In genomic region chr6:40796280-40797223, GRCh38 we compare ENCODE assay signal across 19 cellular contexts.
DNase-seq lines count a peak whose midpoint lies in the region; ATAC-seq and TF ChIP-seq lines count a peak whose summit lies in the region.
"Had no signal": no experiment of that assay in that cellular context is flagged by ENCODE, and none has a peak within 500 bp of the region (broad histone marks: within the 10 kb centered on the region; RNA-seq: fewer than 3 reads in every experiment).

No MANE protein-coding gene starts in this region.

- TF ChIP-seq POLR2A in suprapubic skin (IDR thresholded peaks at IDR 0.05) = no peak

- no peak for TF ChIP-seq EP300 in suprapubic skin (IDR thresholded peaks at IDR 0.05)

- no peak overlapping the region for H3K27ac Mint-ChIP-seq in MCF 10A (ENCODE audit: low read depth, unreplicated experiment)
- H3K27ac Mint-ChIP-seq: GM23338 had no signal

- POLR2A ChIA-PET in MCF 10A (lab: Yijun Ruan, JAX) = no interaction called here

- intact Hi-C loops in left cardiac atrium (cut with DNase I) = no loop called here
- intact Hi-C loops in MCF 10A (cut with micrococcal nuclease) = no loop called here

- no peaks in the 10 kb centered on the region for H3K4me1 Mint-ChIP-seq in MCF 10A (ENCODE audit: insufficient read depth, unreplicated experiment)

- no peaks in the 10 kb centered on the region for H3K27me3 Mint-ChIP-seq in MCF 10A (ENCODE audit: insufficient read depth, unreplicated experiment)

- H3K9me3 Mint-ChIP-seq in MCF 10A (ENCODE audit: unreplicated experiment) = peaks cover 25% of the 10 kb centered on the region
- H3K9me3 Mint-ChIP-seq: GM23338 had no signal

- H3K4me3 ChIP-seq in AG10803 (ENCODE audit: low read length) = no peak overlapping the region
- no peak overlapping the region for H3K4me3 ChIP-seq in suprapubic skin
- H3K4me3 ChIP-seq: GM23338, K562, sigmoid colon had no signal

- no peak overlapping the region for H3K27ac ChIP-seq in suprapubic skin
- H3K27ac ChIP-seq: RWPE1, sigmoid colon had no signal

- CTCF ChIA-PET in MCF 10A (lab: Yijun Ruan, JAX) = no interaction called here

- H3K27me3 ChIP-seq in suprapubic skin = no peaks in the 10 kb centered on the region
- H3K27me3 ChIP-seq: sigmoid colon had no signal

- no peak overlapping the region for H3K4me3 Mint-ChIP-seq in MCF 10A (ENCODE audit: unreplicated experiment)
- H3K4me3 Mint-ChIP-seq: GM23338 had no signal

- no peaks in the 10 kb centered on the region for H3K36me3 ChIP-seq in suprapubic skin
- H3K36me3 ChIP-seq: sigmoid colon had no signal

- BruUV-seq in MCF 10A (replicated peaks; lab: Mats Ljungman, UMichigan) = no TSS peak

- peak; percentile 49 to 55 for ATAC-seq in left cardiac atrium
- no peak for ATAC-seq in HG02885 (IDR thresholded peaks at IDR 0.05; ENCODE audit: poor library complexity, unreplicated experiment)
- ATAC-seq: activated CD4-positive, CD25-positive, alpha-beta regulatory T cell treated with anti-CD3 and anti-CD28 coated beads, Interleukin-2, amount 50 U/mL, for 24 hours; esophagus mucosa; GM23338; K562 had no signal

- H3K36me3 Mint-ChIP-seq in MCF 10A (ENCODE audit: insufficient read depth, unreplicated experiment) = no peaks in the 10 kb centered on the region

- WGBS in suprapubic skin = 76% methylated on average over 10 of the region's 14 CpGs

- DNase-seq in AG10803 (ENCODE audit: low read depth) = peak; percentile 43
- peak; percentile 28 for DNase-seq in GM03348 (ENCODE audit: low spot score)
- DNase-seq in NCI-H526 (lab: John Stamatoyannopoulos, UW) = peak; percentile 16 to 64
- no peak for DNase-seq in left cardiac atrium
- DNase-seq in MCF 10A (ENCODE audit: unreplicated experiment) = no peak
- DNase-seq in activated CD4-positive, alpha-beta T cell treated with anti-CD3 and anti-CD28 coated beads, Interleukin-2, amount 50 U/mL, for 4 hours = no peak
- no peak for DNase-seq in suprapubic skin (ENCODE audit: low spot score in 2 of 2)
- DNase-seq: activated CD8-positive, alpha-beta memory T cell treated with anti-CD3 and anti-CD28 coated beads, Interleukin-2, amount 50 U/mL, for 48 hours; activated naive CD4-positive, alpha-beta T cell treated with Interleukin-2 at 50 U/mL for 16 hours; NCI-H748 treated with DMSO at 0.1 percent for 48 hours; occipital lobe; sigmoid colon; stimulated activated CD4-positive, alpha-beta T cell treated with anti-CD3 and anti-CD28 coated beads, Interleukin-2, amount 100 ng/mL, for 24 hours had no signal

- H3K9me3 ChIP-seq in suprapubic skin = no peaks in the 10 kb centered on the region
- H3K9me3 ChIP-seq: sigmoid colon had no signal

- no peaks in the 10 kb centered on the region for H3K4me1 ChIP-seq in suprapubic skin
- H3K4me1 ChIP-seq: sigmoid colon had no signal

- TF ChIP-seq CTCF in AG10803 (conservative IDR thresholded peaks at IDR 0.05; ENCODE audit: low read length) (no peak), MCF 10A (IDR thresholded peaks at IDR 0.05; ENCODE audit: unreplicated experiment) (no peak), suprapubic skin (IDR thresholded peaks at IDR 0.05) (no peak)

Comparison
In these comparisons a context has a peak if more than half of its experiments do, and no peak if none do; other contexts are left out.
1. DNase-seq: peak in AG10803 (single experiment), GM03348 (single experiment) and NCI-H526 (2 of 2); none in left cardiac atrium (single experiment), MCF 10A (single experiment), activated CD4-positive, alpha-beta T cell treated with anti-CD3 and anti-CD28 coated beads, Interleukin-2, amount 50 U/mL, for 4 hours (0 of 2) and suprapubic skin (0 of 2).